ENCODE assay signal across 1 cellular context in the genomic region with DNA sequence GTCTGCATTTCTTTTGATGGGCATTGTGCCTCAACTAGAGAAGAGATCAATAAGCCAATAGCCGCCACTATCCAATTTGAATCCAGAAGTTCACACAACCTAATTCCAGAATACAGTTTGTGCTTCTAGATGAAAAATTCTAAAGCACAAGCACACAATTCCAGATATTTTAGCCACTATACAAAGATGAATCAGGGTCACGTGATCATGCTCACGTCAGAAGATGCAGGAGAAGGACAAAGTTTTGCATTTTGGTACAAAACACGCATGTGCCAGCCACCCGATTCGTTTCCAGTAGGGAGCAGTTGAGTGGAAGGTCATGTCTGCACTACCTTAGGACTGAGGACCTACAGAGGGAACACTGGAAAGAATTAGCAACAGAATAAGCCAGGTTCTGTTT.
TF ChIP-seq lines count a peak whose summit lies in the region.

No MANE protein-coding gene starts in this region.

TF ChIP-seq in HepG2, 621 proteins besides CTCF, POLR2A, EP300 and RAD21 (continued from another document):
- TF ChIP-seq USF2 (IDR thresholded peaks at IDR 0.05; ENCODE audit: low read depth, low read length) (peak; percentile 49; the same call in 1 of the 2 replicates), USF2 (CRISPR knock-in tag; IDR thresholded peaks at IDR 0.05; ENCODE audit: borderline replicate concordance) (no peak), ZNF790 (CRISPR knock-in tag; IDR thresholded peaks at IDR 0.05; ENCODE audit: borderline replicate concordance) (no peak)
